10 cellular contexts compared by ENCODE assay signal in genomic region chr12:63814146-63814774, GRCh38.
A peak's percentile ranks its signal among the peaks of the same experiment; 100 is the strongest.
DNase-seq lines count a peak whose midpoint lies in the region; ATAC-seq lines count a peak whose summit lies in the region.
"Had no signal": no experiment of that assay in that cellular context is flagged by ENCODE, and none has a peak within 500 bp of the region (broad histone marks: within the 10 kb centered on the region; RNA-seq: fewer than 3 reads in every experiment).

No MANE protein-coding gene starts in this region.

- no peaks in the 10 kb centered on the region for H3K27me3 Mint-ChIP-seq in T-helper 2 cell treated with Interferon-gamma antibody and Interleukin-4, amounts not matched to agents 5 μg/mL and 100 μg/mL, for 36 hours (ENCODE audit: low read depth)

- peak overlapping the region; percentile 46 for H3K4me3 Mint-ChIP-seq in T-helper 2 cell treated with Interferon-gamma antibody and Interleukin-4, amounts not matched to agents 5 μg/mL and 100 μg/mL, for 36 hours

- no peak for DNase-seq in T-helper 2 cell treated with Interferon-gamma antibody and Interleukin-4, amounts not matched to agents 5 μg/mL and 100 μg/mL, for 36 hours (ENCODE audit: low spot score)
- DNase-seq in cerebellar nuclear complex (lab: John Stamatoyannopoulos, UW): no peak
- DNase-seq in NCI-H1694 (lab: John Stamatoyannopoulos, UW): no peak
- no peak for DNase-seq in NCI-H2107 (lab: John Stamatoyannopoulos, UW)
- no peak for DNase-seq in Kasumi-1 (lab: John Stamatoyannopoulos, UW)
- DNase-seq: activated CD4-positive, alpha-beta T cell treated with anti-CD3 and anti-CD28 coated beads, Interleukin-2, amount 50 U/mL, for 48 hours; KBM-7 had no signal

- H3K9me3 Mint-ChIP-seq in T-helper 2 cell treated with Interferon-gamma antibody and Interleukin-4, amounts not matched to agents 5 μg/mL and 100 μg/mL, for 36 hours: peaks cover 19% of the 10 kb centered on the region

- peak overlapping the region; percentile 34 for H3K27ac Mint-ChIP-seq in T-helper 2 cell treated with Interferon-gamma antibody and Interleukin-4, amounts not matched to agents 5 μg/mL and 100 μg/mL, for 36 hours

- peaks cover 28% of the 10 kb centered on the region for H3K4me1 Mint-ChIP-seq in T-helper 2 cell treated with Interferon-gamma antibody and Interleukin-4, amounts not matched to agents 5 μg/mL and 100 μg/mL, for 36 hours (ENCODE audit: low read depth)

- ATAC-seq in GM18502 (IDR thresholded peaks at IDR 0.05; ENCODE audit: poor library complexity, unreplicated experiment) (peak; percentile 53), GM19468 (IDR thresholded peaks at IDR 0.05; ENCODE audit: extremely low read depth, unreplicated experiment) (peak; percentile 20), HG03097 (IDR thresholded peaks at IDR 0.05; ENCODE audit: low FRiP score, unreplicated experiment) (peak; percentile 49)

- H3K36me3 Mint-ChIP-seq in T-helper 2 cell treated with Interferon-gamma antibody and Interleukin-4, amounts not matched to agents 5 μg/mL and 100 μg/mL, for 36 hours (ENCODE audit: low read depth): peaks cover 11% of the 10 kb centered on the region
